Comparison of ENCODE assay signal across 23 cellular contexts in the genomic region with DNA sequence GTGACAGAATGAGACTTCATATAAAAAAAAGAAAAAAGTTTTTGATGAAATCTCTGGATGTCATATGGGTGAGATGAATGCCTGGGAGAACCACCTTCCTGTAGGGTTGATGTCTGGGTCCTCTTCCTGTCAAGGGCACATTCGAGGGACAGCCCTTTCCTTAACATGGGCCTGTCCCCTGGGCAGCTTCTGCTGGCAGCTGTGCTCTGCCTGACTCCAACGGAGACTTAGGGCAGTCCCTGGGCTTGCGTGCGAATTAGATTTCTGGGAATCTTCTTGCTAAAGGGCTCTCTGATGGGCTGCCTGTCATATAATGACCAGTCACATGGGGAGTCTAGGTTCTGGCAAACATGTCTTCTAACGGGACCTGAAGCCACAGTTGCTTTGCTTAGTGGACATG. TPM values are rescaled to one million over a fixed set of nuclear protein-coding genes. Genes with fewer than 3 reads are reported as not detected.
A peak's percentile ranks its signal among the peaks of the same experiment; 100 is the strongest.
DNase-seq lines count a peak whose midpoint lies in the region; FAIRE-seq and TF ChIP-seq lines count a peak whose summit lies in the region.
"Had no signal": no experiment of that assay in that cellular context is flagged by ENCODE, and none has a peak within 500 bp of the region (broad histone marks: within the 10 kb centered on the region; RNA-seq: fewer than 3 reads in every experiment).

No MANE protein-coding gene starts in this region.

- H3K4me1 Mint-ChIP-seq in activated naive CD4-positive, alpha-beta T cell treated with anti-CD3 and anti-CD28 coated beads, Interleukin-2, amount 10 ng/mL, durations not matched to agents 7 days and 5 days = peaks cover 23% of the 10 kb centered on the region
- peaks cover 31% of the 10 kb centered on the region for H3K4me1 Mint-ChIP-seq in chondrocyte (ENCODE audit: low read depth)
- H3K4me1 Mint-ChIP-seq: WTC11 had no signal

- intact Hi-C loops in posterior vena cava (cut with DNase I) = no loop called here

- no peak overlapping the region for H3K4me3 Mint-ChIP-seq in activated naive CD4-positive, alpha-beta T cell treated with anti-CD3 and anti-CD28 coated beads, Interleukin-2, amount 10 ng/mL, durations not matched to agents 7 days and 5 days
- H3K4me3 Mint-ChIP-seq in chondrocyte (ENCODE audit: unreplicated experiment) = no peak overlapping the region
- H3K4me3 Mint-ChIP-seq: nephron, WTC11 had no signal

- TF ChIP-seq CTCF in chondrocyte (IDR thresholded peaks at IDR 0.05) = no peak

- no peaks in the 10 kb centered on the region for H3K27me3 Mint-ChIP-seq in activated naive CD4-positive, alpha-beta T cell treated with anti-CD3 and anti-CD28 coated beads, Interleukin-2, amount 10 ng/mL, durations not matched to agents 7 days and 5 days
- no peaks in the 10 kb centered on the region for H3K27me3 Mint-ChIP-seq in chondrocyte (ENCODE audit: low read depth)

- FAIRE-seq in GM12891 (lab: Jason Lieb, UNC) = peak; percentile 45

- CTCF ChIA-PET in activated naive CD4-positive, alpha-beta T cell treated with anti-CD3 and anti-CD28 coated beads, Interleukin-2, amount 10 ng/mL, durations not matched to agents 7 days and 5 days (lab: Charles Lee) = no interaction called here

- DNase-seq in activated naive CD4-positive, alpha-beta T cell treated with anti-CD3 and anti-CD28 coated beads, Interleukin-2, amount 10 ng/mL, durations not matched to agents 7 days and 5 days = no peak
- DNase-seq in activated naive CD4-positive, alpha-beta T cell (lab: John Stamatoyannopoulos, UW) = no peak
- DNase-seq in GM12891 (ENCODE audit: insufficient read length, low spot score) = no peak
- DNase-seq in chondrocyte (ENCODE audit: low spot score) = peak; percentile 21
- peak; percentile 35 for DNase-seq in posterior vena cava (ENCODE audit: low spot score)
- DNase-seq in glomerular visceral epithelial cell (ENCODE audit: extremely low spot score) = no peak
- no peak for DNase-seq in A172 (ENCODE audit: low spot score)
- no peak for DNase-seq in stimulated activated CD4-positive, alpha-beta T cell treated with anti-CD3 and anti-CD28 coated beads, Interleukin-15, amount 100 ng/mL, for 24 hours
- DNase-seq: activated T-cell treated with anti-CD3 and anti-CD28 coated beads, Interleukin-2, amount 50 U/mL, for 1 hour; Calu3; central memory CD4-positive, alpha-beta T cell; dermis blood vessel endothelial cell; DND-41; HCEC 1CT; islet precursor cell; NCI-H1092 treated with DMSO at 0.1 percent for 48 hours; NCI-H187; NCI-H524 treated with DMSO at 0.1 percent for 48 hours; PC-9; stimulated activated CD4-positive, alpha-beta T cell treated with anti-CD3 and anti-CD28 coated beads, Interleukin-2, amount 100 ng/mL, for 48 hours; substantia nigra had no signal

- no peaks in the 10 kb centered on the region for H3K9me3 Mint-ChIP-seq in activated naive CD4-positive, alpha-beta T cell treated with anti-CD3 and anti-CD28 coated beads, Interleukin-2, amount 10 ng/mL, durations not matched to agents 7 days and 5 days
- peaks cover 3% of the 10 kb centered on the region for H3K9me3 Mint-ChIP-seq in chondrocyte (ENCODE audit: low read depth)
- H3K9me3 Mint-ChIP-seq: WTC11 had no signal

- H3K27ac Mint-ChIP-seq in activated naive CD4-positive, alpha-beta T cell treated with anti-CD3 and anti-CD28 coated beads, Interleukin-2, amount 10 ng/mL, durations not matched to agents 7 days and 5 days = peak overlapping the region; percentile 64
- no peak overlapping the region for H3K27ac Mint-ChIP-seq in chondrocyte (ENCODE audit: unreplicated experiment)
- H3K27ac Mint-ChIP-seq: WTC11 had no signal

- TF ChIP-seq POLR2A in GM12891 (IDR thresholded peaks at IDR 0.05; ENCODE audit: low read depth, low read length) = no peak

- H3K36me3 Mint-ChIP-seq in activated naive CD4-positive, alpha-beta T cell treated with anti-CD3 and anti-CD28 coated beads, Interleukin-2, amount 10 ng/mL, durations not matched to agents 7 days and 5 days = peaks cover 36% of the 10 kb centered on the region
- H3K36me3 Mint-ChIP-seq in chondrocyte (ENCODE audit: low read depth) = peaks cover 23% of the 10 kb centered on the region

TF ChIP-seq in GM12891, 5 proteins besides CTCF, POLR2A, EP300 and RAD21:
- no peak for TF ChIP-seq POLR2AphosphoS5 (IDR thresholded peaks at IDR 0.05; ENCODE audit: low read depth, low read length)
- TF ChIP-seq SPI1 (IDR thresholded peaks at IDR 0.05; ENCODE audit: low read depth, low read length) = no peak
- no peak for TF ChIP-seq TAF1 (IDR thresholded peaks at IDR 0.05; ENCODE audit: low read depth, low read length)
- no peak for TF ChIP-seq POU2F2 (IDR thresholded peaks at IDR 0.05; ENCODE audit: low read depth, low read length)
- TF ChIP-seq PAX5 (IDR thresholded peaks at IDR 0.05; ENCODE audit: insufficient read depth, low read length, severe bottlenecking) = no peak

RNA-seq across cellular contexts. Expression of a gene that starts 40.7 kb away (rescaled TPM):
- 40.6 TPM for polyA plus RNA-seq in GM12891 (2012; ENCODE audit: low read depth, missing spikeins)
- total RNA-seq in chondrocyte = 23.3 to 30.7 TPM (median 29.0 TPM) in 3 replicates
- total RNA-seq in posterior vena cava = 10 to 100 TPM; 25.4 to 29.2 TPM
- 67.5 and 74.0 TPM in 2 replicates for total RNA-seq in A172 (2014; rRNA removed; shearing (Covaris generic))

Comparison
In these comparisons a context has a peak if more than half of its experiments do, and no peak if none do; other contexts are left out.
1. DNase-seq: peak in chondrocyte (single experiment) and posterior vena cava (single experiment); none in activated naive CD4-positive, alpha-beta T cell treated with anti-CD3 and anti-CD28 coated beads, Interleukin-2, amount 10 ng/mL, durations not matched to agents 7 days and 5 days (single experiment), activated naive CD4-positive, alpha-beta T cell (0 of 4), GM12891 (single experiment), glomerular visceral epithelial cell (single experiment), A172 (single experiment) and stimulated activated CD4-positive, alpha-beta T cell treated with anti-CD3 and anti-CD28 coated beads, Interleukin-15, amount 100 ng/mL, for 24 hours (single experiment).